ENCODE assay signal across 8 cellular contexts in the genomic region with DNA sequence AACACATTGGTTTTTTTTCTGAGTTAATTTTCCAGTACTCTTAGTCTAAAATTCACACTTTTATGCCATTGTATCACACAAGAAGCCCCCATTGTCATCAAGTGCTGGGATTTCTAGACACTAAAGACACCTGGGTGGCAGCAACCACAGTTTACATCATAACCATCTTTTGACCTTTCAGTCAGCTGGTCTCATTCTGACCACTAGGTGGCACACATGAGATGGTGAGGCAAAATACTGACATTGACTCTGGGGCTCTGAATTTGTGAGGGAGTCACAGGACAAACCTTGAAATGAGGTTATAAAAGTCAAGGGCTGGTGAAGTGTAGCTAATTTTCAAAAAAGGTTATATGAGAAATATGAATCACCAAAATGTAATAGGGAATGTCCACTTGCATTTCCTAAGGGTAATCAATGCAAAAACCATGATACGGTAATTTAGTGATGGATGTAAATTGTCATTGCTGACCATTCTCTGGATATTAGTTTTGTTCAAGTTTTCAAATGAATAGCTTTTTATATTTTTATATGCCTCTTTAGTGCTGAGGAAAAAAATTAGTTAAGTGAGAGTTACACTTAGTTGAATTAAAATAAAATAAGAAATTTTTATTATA.
DNase-seq lines count a peak whose midpoint lies in the region; ATAC-seq and TF ChIP-seq lines count a peak whose summit lies in the region.

No MANE protein-coding gene starts in this region.

- H4K5ac ChIP-seq in mesendoderm (ENCODE audit: low read length) = no peak overlapping the region

- H3K4me3 ChIP-seq in GM12875 (ENCODE audit: low read depth, low read length) (no peak overlapping the region), choroid plexus epithelial cell (ENCODE audit: low read depth, low read length) (no peak overlapping the region), mesendoderm (ENCODE audit: low read length) (no peak overlapping the region)

- no CpG with 5 or more reads among the region's 1 CpG for WGBS in mesendoderm (ENCODE audit: extremely low coverage, insufficient coverage, low lambda C conversion rate)

- H3K23ac ChIP-seq in mesendoderm (ENCODE audit: low read length) = no peak overlapping the region

- H2AK5ac ChIP-seq in mesendoderm (ENCODE audit: low read length) = no peak overlapping the region

- H4K8ac ChIP-seq in mesendoderm (ENCODE audit: low read depth, low read length) = no peak overlapping the region

- no peak overlapping the region for H3K18ac ChIP-seq in mesendoderm (ENCODE audit: low read length)

- no peaks in the 10 kb centered on the region for H3K27me3 ChIP-seq in mesendoderm (ENCODE audit: insufficient read depth, low read length, poor library complexity)

- H2BK5ac ChIP-seq in mesendoderm (ENCODE audit: low read length) = no peak overlapping the region

- no peaks in the 10 kb centered on the region for H3K79me1 ChIP-seq in mesendoderm (ENCODE audit: low read length)

- peak; percentile 97 for ATAC-seq in HG02852 (IDR thresholded peaks at IDR 0.05; ENCODE audit: unreplicated experiment)
- peak; percentile 44 to 53 for ATAC-seq in activated CD4-positive, CD25-positive, alpha-beta regulatory T cell treated with anti-CD3 and anti-CD28 coated beads, Interleukin-2, amount 50 U/mL, for 24 hours

- no peak overlapping the region for H3K4ac ChIP-seq in mesendoderm (ENCODE audit: low read depth, low read length)

- H3K27ac ChIP-seq in mesendoderm (ENCODE audit: low read depth, low read length) = no peak overlapping the region

- peak; percentile 48 for DNase-seq in A172 (ENCODE audit: low spot score)
- peak; percentile 21 for DNase-seq in NCI-H1694 treated with DMSO at 0.1 percent for 48 hours (lab: John Stamatoyannopoulos, UW)
- DNase-seq in choroid plexus epithelial cell (ENCODE audit: low read depth) = peak; percentile 45
- DNase-seq in mesendoderm = peak; percentile 74
- DNase-seq in stimulated activated CD8-positive, alpha-beta memory T cell treated with anti-CD3 and anti-CD28 coated beads, Interleukin-4, amount 100 ng/mL, for 24 hours (ENCODE audit: low read depth) = peak; percentile 31

- no peaks in the 10 kb centered on the region for H3K79me2 ChIP-seq in mesendoderm (ENCODE audit: control insufficient read depth, insufficient read depth, low read length)

- H2BK120ac ChIP-seq in mesendoderm (ENCODE audit: low read depth, low read length) = no peak overlapping the region

- no peaks in the 10 kb centered on the region for H3K4me1 ChIP-seq in mesendoderm (ENCODE audit: control insufficient read depth, low read depth, low read length)

- H3K4me2 ChIP-seq in mesendoderm (ENCODE audit: low read length) = no peak overlapping the region

- H2BK15ac ChIP-seq in mesendoderm (replicated peaks; ENCODE audit: low read depth) = no peak overlapping the region

- H3K56ac ChIP-seq in mesendoderm (ENCODE audit: low read length) = no peak overlapping the region

- H3K9ac ChIP-seq in mesendoderm (ENCODE audit: low read length) = no peak overlapping the region

- TF ChIP-seq CTCF in GM12875 (IDR thresholded peaks at IDR 0.05; ENCODE audit: borderline replicate concordance, insufficient read depth, low read depth, low read length) (peak; percentile 76), choroid plexus epithelial cell (conservative IDR thresholded peaks at IDR 0.05; ENCODE audit: low read depth, low read length) (peak; percentile 72)

- H3K36me3 ChIP-seq in mesendoderm (ENCODE audit: control insufficient read depth, insufficient read depth, low read length) = no peaks in the 10 kb centered on the region

Comparison
In these comparisons a context has a peak if more than half of its experiments do, and no peak if none do; other contexts are left out.
1. DNase-seq: peak in every context shown above with its lines; median percentile 74 in mesendoderm; 48 in A172; 45 in choroid plexus epithelial cell; 31 in stimulated activated CD8-positive, alpha-beta memory T cell treated with anti-CD3 and anti-CD28 coated beads, Interleukin-4, amount 100 ng/mL, for 24 hours; 21 in NCI-H1694 treated with DMSO at 0.1 percent for 48 hours.